16 cellular contexts compared by ENCODE assay signal in genomic region chr15:100339999-100340398, GRCh38. TPM values are rescaled to one million over a fixed set of nuclear protein-coding genes. Genes with fewer than 3 reads are reported as not detected.
A peak's percentile ranks its signal among the peaks of the same experiment; 100 is the strongest.
DNase-seq lines count a peak whose midpoint lies in the region; ATAC-seq, FAIRE-seq and TF ChIP-seq lines count a peak whose summit lies in the region.
"Had no signal": no experiment of that assay in that cellular context is flagged by ENCODE, and none has a peak within 500 bp of the region (broad histone marks: within the 10 kb centered on the region; RNA-seq: fewer than 3 reads in every experiment).

No MANE protein-coding gene starts in this region.

- no CpG with 5 or more reads among the region's 12 CpGs for WGBS in right lobe of liver (ENCODE audit: insufficient coverage, low coverage, low lambda C conversion rate, missing lambda C conversion rate)

- H3K36me3 ChIP-seq in kidney (ENCODE audit: control insufficient read depth in 1 of 2, insufficient read depth in 2 of 2, low read length in 2 of 2) (no peaks in the 10 kb centered on the region), vagina (no peaks in the 10 kb centered on the region), right lobe of liver (no peaks in the 10 kb centered on the region)
- H3K36me3 ChIP-seq: left lung, prostate gland had no signal

- H3K9me3 Mint-ChIP-seq in stimulated activated naive CD8-positive, alpha-beta T cell treated with anti-CD3 and anti-CD28 coated beads, Interleukin-15, amount 100 ng/mL, for 72 hours, result no peaks in the 10 kb centered on the region
- no peaks in the 10 kb centered on the region for H3K9me3 Mint-ChIP-seq in activated T-helper 1 cell treated with anti-CD3 and anti-CD28 coated beads, Interleukin-12 subunit alpha, Interleukin-12 subunit beta, Interleukin-2, Interleukin-4 antibody, amounts not matched to agents 30 ng/mL and 10 ng/mL and 1 ng/mL, durations not matched to agents 14 hours and 24 hours and 36 hours

- H3K9me3 ChIP-seq in kidney (ENCODE audit: control insufficient read depth in 1 of 2, low read length in 2 of 2) (no peaks in the 10 kb centered on the region), vagina (no peaks in the 10 kb centered on the region), right lobe of liver (no peaks in the 10 kb centered on the region)
- H3K9me3 ChIP-seq: left lung, prostate gland had no signal

- intact Hi-C loops in activated T-helper 1 cell treated with anti-CD3 and anti-CD28 coated beads, Interleukin-12 subunit alpha, Interleukin-12 subunit beta, Interleukin-2, Interleukin-4 antibody, amounts not matched to agents 30 ng/mL and 10 ng/mL and 1 ng/mL, durations not matched to agents 14 hours and 24 hours and 36 hours (cut with micrococcal nuclease), result loop anchor here (2.0 to 10.0 kb wide), 4 partner anchors 299 to 1088 kb away; partner anchors contain the start of gene LRRC28
- intact Hi-C loops in kidney (cut with DNase I), result loop anchor here (10.0 kb wide), 1 partner anchor 405 kb away; no protein-coding TSS in a partner anchor
- intact Hi-C loops in vagina (cut with DNase I), result loop anchor here (5.0 kb wide), 1 partner anchor 408 kb away; no protein-coding TSS in a partner anchor
- intact Hi-C loops in right lobe of liver (cut with DNase I), result loop anchor here (5.0 to 10.0 kb wide), 2 partner anchors 405 to 408 kb away; no protein-coding TSS in a partner anchor

- H3K27ac ChIP-seq in kidney (ENCODE audit: low read depth in 2 of 2, low read length in 2 of 2) (no peak overlapping the region), vagina (no peak overlapping the region), right lobe of liver (no peak overlapping the region)
- H3K27ac ChIP-seq: left lung, prostate gland had no signal

- peaks cover 25% of the 10 kb centered on the region for H3K4me1 Mint-ChIP-seq in stimulated activated naive CD8-positive, alpha-beta T cell treated with anti-CD3 and anti-CD28 coated beads, Interleukin-15, amount 100 ng/mL, for 72 hours
- H3K4me1 Mint-ChIP-seq in activated T-helper 1 cell treated with anti-CD3 and anti-CD28 coated beads, Interleukin-12 subunit alpha, Interleukin-12 subunit beta, Interleukin-2, Interleukin-4 antibody, amounts not matched to agents 30 ng/mL and 10 ng/mL and 1 ng/mL, durations not matched to agents 14 hours and 24 hours and 36 hours (ENCODE audit: low read depth), result peaks cover 8% of the 10 kb centered on the region

- no peaks in the 10 kb centered on the region for H3K36me3 Mint-ChIP-seq in activated T-helper 1 cell treated with anti-CD3 and anti-CD28 coated beads, Interleukin-12 subunit alpha, Interleukin-12 subunit beta, Interleukin-2, Interleukin-4 antibody, amounts not matched to agents 30 ng/mL and 10 ng/mL and 1 ng/mL, durations not matched to agents 14 hours and 24 hours and 36 hours (ENCODE audit: low read depth)

- TF ChIP-seq CTCF in kidney (IDR thresholded peaks at IDR 0.05; ENCODE audit: borderline replicate concordance, extremely low read depth, insufficient read depth) (no peak), vagina (IDR thresholded peaks at IDR 0.05) (no peak), right lobe of liver (IDR thresholded peaks at IDR 0.05) (no peak)

- H3K9ac ChIP-seq in kidney (ENCODE audit: low read length in 2 of 2), result no peak overlapping the region

- no peak for FAIRE-seq in kidney (lab: Jason Lieb, UNC)
- FAIRE-seq: bronchial epithelial cell had no signal

- H3K4me1 ChIP-seq in kidney (ENCODE audit: control insufficient read depth in 1 of 2, insufficient read depth in 1 of 2, low read depth in 1 of 2, low read length in 2 of 2) (peaks cover 0 to 6% of the 10 kb centered on the region in 2 donors), vagina (peaks cover 10% of the 10 kb centered on the region), right lobe of liver (peaks cover 0 to 22% (median 0%) of the 10 kb centered on the region in 4 donors)
- H3K4me1 ChIP-seq: prostate gland had no signal

- TF ChIP-seq POLR2A in vagina (IDR thresholded peaks at IDR 0.05) (no peak), right lobe of liver (IDR thresholded peaks at IDR 0.05) (no peak)

- no peak for DNase-seq in stimulated activated naive CD8-positive, alpha-beta T cell treated with anti-CD3 and anti-CD28 coated beads, Interleukin-15, amount 100 ng/mL, for 72 hours
- DNase-seq in stimulated activated naive CD8-positive, alpha-beta T cell treated with anti-CD3 and anti-CD28 coated beads, Interleukin-15, Interleukin-2, amounts not matched to agents 100 U/mL and 50 U/mL, for 24 hours, result no peak
- DNase-seq in activated T-helper 1 cell treated with anti-CD3 and anti-CD28 coated beads, Interleukin-12 subunit alpha, Interleukin-12 subunit beta, Interleukin-2, Interleukin-4 antibody, amounts not matched to agents 30 ng/mL and 10 ng/mL and 1 ng/mL, durations not matched to agents 14 hours and 24 hours and 36 hours (ENCODE audit: low spot score), result no peak
- peak; percentile 64 for DNase-seq in kidney
- DNase-seq in vagina (ENCODE audit: extremely low spot score in 2 of 2), result peak; percentile 64 to 83
- DNase-seq in right lobe of liver, result no peak
- DNase-seq in cortex of kidney (lab: John Stamatoyannopoulos, UW), result no peak
- no peak for DNase-seq in SIG-M5 treated with dmso at 0.1 percent for 504 hours (lab: John Stamatoyannopoulos, UW; ENCODE audit: unreplicated experiment)
- DNase-seq: effector CD8-positive, alpha-beta T cell; left lung; NK-92 treated with Interleukin-12 subunit alpha and Interleukin-12 subunit beta, amount 100 ng/mL, for 24 hours; SHP77; stimulated activated CD4-positive, alpha-beta T cell treated with anti-CD3 and anti-CD28 coated beads, Interleukin-12 subunit alpha, Interleukin-12 subunit beta, amount 100 ng/mL, for 4 hours; T1000 had no signal

- H3K4me3 Mint-ChIP-seq in stimulated activated naive CD8-positive, alpha-beta T cell treated with anti-CD3 and anti-CD28 coated beads, Interleukin-15, amount 100 ng/mL, for 72 hours, result peak overlapping the region; percentile 36 to 67
- H3K4me3 Mint-ChIP-seq in activated T-helper 1 cell treated with anti-CD3 and anti-CD28 coated beads, Interleukin-12 subunit alpha, Interleukin-12 subunit beta, Interleukin-2, Interleukin-4 antibody, amounts not matched to agents 30 ng/mL and 10 ng/mL and 1 ng/mL, durations not matched to agents 14 hours and 24 hours and 36 hours, result peak overlapping the region; percentile 76

- ATAC-seq in stimulated activated naive CD8-positive, alpha-beta T cell treated with anti-CD3 and anti-CD28 coated beads, Interleukin-15, amount 100 ng/mL, for 72 hours, result no peak
- no peak for ATAC-seq in stimulated activated naive CD8-positive, alpha-beta T cell treated with anti-CD3 and anti-CD28 coated beads, Interleukin-15, Interleukin-2, amounts not matched to agents 100 U/mL and 50 U/mL, for 24 hours
- ATAC-seq in right lobe of liver, result no peak
- ATAC-seq: left lung had no signal

- peaks cover 45% of the 10 kb centered on the region for H3K27me3 Mint-ChIP-seq in stimulated activated naive CD8-positive, alpha-beta T cell treated with anti-CD3 and anti-CD28 coated beads, Interleukin-15, amount 100 ng/mL, for 72 hours
- H3K27me3 Mint-ChIP-seq in activated T-helper 1 cell treated with anti-CD3 and anti-CD28 coated beads, Interleukin-12 subunit alpha, Interleukin-12 subunit beta, Interleukin-2, Interleukin-4 antibody, amounts not matched to agents 30 ng/mL and 10 ng/mL and 1 ng/mL, durations not matched to agents 14 hours and 24 hours and 36 hours (ENCODE audit: insufficient read depth), result peaks cover 35% of the 10 kb centered on the region

- H3K27me3 ChIP-seq in vagina (no peaks in the 10 kb centered on the region), right lobe of liver (no peaks in the 10 kb centered on the region)

- no peak overlapping the region for H3K27ac Mint-ChIP-seq in stimulated activated naive CD8-positive, alpha-beta T cell treated with anti-CD3 and anti-CD28 coated beads, Interleukin-15, amount 100 ng/mL, for 72 hours
- H3K27ac Mint-ChIP-seq in activated T-helper 1 cell treated with anti-CD3 and anti-CD28 coated beads, Interleukin-12 subunit alpha, Interleukin-12 subunit beta, Interleukin-2, Interleukin-4 antibody, amounts not matched to agents 30 ng/mL and 10 ng/mL and 1 ng/mL, durations not matched to agents 14 hours and 24 hours and 36 hours, result peak overlapping the region; percentile 12

- H3K4me3 ChIP-seq in kidney (ENCODE audit: low read length in 2 of 2) (no peak overlapping the region), vagina (no peak overlapping the region), right lobe of liver (no peak overlapping the region)

RNA-seq across cellular contexts. Expression of gene ADAMTS17, which starts 1.8 kb away (rescaled TPM):
- total RNA-seq in activated T-helper 1 cell treated with anti-CD3 and anti-CD28 coated beads, Interleukin-12 subunit alpha, Interleukin-12 subunit beta, Interleukin-2, Interleukin-4 antibody, amounts not matched to agents 30 ng/mL and 10 ng/mL and 1 ng/mL, durations not matched to agents 14 hours and 24 hours and 36 hours, result 0.83 and 1.3 TPM in 2 replicates
- total RNA-seq in kidney, result 2.2 TPM
- 1.7 TPM for polyA plus RNA-seq in kidney (ENCODE audit: insufficient read depth, low read depth, low replicate concordance)
- 16.0 TPM for total RNA-seq in vagina
- 10 to 100 TPM; 14.6 to 34.7 (median 24.2) TPM for total RNA-seq in right lobe of liver

Comparison
In these comparisons a context has a peak if more than half of its experiments do, and no peak if none do; other contexts are left out.
1. DNase-seq: peak in kidney (single experiment) and vagina (2 of 2); none in stimulated activated naive CD8-positive, alpha-beta T cell treated with anti-CD3 and anti-CD28 coated beads, Interleukin-15, amount 100 ng/mL, for 72 hours (0 of 2), stimulated activated naive CD8-positive, alpha-beta T cell treated with anti-CD3 and anti-CD28 coated beads, Interleukin-15, Interleukin-2, amounts not matched to agents 100 U/mL and 50 U/mL, for 24 hours (single experiment), activated T-helper 1 cell treated with anti-CD3 and anti-CD28 coated beads, Interleukin-12 subunit alpha, Interleukin-12 subunit beta, Interleukin-2, Interleukin-4 antibody, amounts not matched to agents 30 ng/mL and 10 ng/mL and 1 ng/mL, durations not matched to agents 14 hours and 24 hours and 36 hours (single experiment), right lobe of liver (0 of 3), cortex of kidney (single experiment) and SIG-M5 treated with dmso at 0.1 percent for 504 hours (single experiment).